Comparison of ENCODE assay signal across 1 cellular context in the genomic region with DNA sequence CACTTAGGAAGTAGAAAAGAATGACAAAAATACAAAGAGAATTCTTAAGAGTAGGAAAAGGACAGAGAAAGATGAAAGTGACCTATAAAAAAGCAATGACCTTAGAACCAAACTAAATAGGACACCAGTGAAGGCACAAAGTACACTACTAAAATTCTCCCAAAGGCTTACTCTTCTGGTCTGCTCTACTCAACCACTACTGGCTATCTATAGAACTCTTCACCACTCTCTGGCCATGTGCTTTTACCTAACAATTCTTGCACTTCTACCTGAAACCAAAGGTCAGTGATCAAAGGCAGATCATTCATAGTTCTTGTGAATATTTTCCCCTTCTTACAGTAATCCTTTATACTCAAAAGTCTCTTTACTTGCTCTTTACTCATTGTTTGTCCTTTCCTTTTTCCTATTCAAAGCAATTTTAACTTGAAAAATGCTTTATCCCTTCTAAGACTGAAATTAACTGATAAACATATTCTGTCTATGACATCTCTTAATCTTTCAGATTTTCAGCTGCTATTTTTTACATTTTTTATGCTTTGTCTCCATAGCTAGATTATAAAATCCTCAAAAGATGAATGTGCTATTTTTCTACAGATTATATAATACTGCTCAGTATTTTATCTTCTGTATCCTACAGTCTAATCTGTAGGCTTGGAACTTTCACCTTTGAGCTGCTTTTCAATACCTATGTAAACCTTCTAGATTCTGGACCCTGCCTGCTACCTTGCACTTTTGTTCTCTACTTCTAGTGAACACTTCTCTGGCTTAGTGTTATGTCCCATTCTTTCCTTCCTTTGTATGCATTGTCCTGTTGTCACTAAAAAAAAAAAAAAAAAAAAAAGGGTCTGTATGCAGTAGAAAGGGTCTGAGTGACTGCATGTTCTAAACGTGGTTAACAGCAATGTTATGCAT.
TF ChIP-seq lines count a peak whose summit lies in the region.

No MANE protein-coding gene starts in this region.

TF ChIP-seq in K562, 482 proteins besides CTCF, POLR2A, EP300 and RAD21 (continued from another document):
- TF ChIP-seq, protein P1, sequence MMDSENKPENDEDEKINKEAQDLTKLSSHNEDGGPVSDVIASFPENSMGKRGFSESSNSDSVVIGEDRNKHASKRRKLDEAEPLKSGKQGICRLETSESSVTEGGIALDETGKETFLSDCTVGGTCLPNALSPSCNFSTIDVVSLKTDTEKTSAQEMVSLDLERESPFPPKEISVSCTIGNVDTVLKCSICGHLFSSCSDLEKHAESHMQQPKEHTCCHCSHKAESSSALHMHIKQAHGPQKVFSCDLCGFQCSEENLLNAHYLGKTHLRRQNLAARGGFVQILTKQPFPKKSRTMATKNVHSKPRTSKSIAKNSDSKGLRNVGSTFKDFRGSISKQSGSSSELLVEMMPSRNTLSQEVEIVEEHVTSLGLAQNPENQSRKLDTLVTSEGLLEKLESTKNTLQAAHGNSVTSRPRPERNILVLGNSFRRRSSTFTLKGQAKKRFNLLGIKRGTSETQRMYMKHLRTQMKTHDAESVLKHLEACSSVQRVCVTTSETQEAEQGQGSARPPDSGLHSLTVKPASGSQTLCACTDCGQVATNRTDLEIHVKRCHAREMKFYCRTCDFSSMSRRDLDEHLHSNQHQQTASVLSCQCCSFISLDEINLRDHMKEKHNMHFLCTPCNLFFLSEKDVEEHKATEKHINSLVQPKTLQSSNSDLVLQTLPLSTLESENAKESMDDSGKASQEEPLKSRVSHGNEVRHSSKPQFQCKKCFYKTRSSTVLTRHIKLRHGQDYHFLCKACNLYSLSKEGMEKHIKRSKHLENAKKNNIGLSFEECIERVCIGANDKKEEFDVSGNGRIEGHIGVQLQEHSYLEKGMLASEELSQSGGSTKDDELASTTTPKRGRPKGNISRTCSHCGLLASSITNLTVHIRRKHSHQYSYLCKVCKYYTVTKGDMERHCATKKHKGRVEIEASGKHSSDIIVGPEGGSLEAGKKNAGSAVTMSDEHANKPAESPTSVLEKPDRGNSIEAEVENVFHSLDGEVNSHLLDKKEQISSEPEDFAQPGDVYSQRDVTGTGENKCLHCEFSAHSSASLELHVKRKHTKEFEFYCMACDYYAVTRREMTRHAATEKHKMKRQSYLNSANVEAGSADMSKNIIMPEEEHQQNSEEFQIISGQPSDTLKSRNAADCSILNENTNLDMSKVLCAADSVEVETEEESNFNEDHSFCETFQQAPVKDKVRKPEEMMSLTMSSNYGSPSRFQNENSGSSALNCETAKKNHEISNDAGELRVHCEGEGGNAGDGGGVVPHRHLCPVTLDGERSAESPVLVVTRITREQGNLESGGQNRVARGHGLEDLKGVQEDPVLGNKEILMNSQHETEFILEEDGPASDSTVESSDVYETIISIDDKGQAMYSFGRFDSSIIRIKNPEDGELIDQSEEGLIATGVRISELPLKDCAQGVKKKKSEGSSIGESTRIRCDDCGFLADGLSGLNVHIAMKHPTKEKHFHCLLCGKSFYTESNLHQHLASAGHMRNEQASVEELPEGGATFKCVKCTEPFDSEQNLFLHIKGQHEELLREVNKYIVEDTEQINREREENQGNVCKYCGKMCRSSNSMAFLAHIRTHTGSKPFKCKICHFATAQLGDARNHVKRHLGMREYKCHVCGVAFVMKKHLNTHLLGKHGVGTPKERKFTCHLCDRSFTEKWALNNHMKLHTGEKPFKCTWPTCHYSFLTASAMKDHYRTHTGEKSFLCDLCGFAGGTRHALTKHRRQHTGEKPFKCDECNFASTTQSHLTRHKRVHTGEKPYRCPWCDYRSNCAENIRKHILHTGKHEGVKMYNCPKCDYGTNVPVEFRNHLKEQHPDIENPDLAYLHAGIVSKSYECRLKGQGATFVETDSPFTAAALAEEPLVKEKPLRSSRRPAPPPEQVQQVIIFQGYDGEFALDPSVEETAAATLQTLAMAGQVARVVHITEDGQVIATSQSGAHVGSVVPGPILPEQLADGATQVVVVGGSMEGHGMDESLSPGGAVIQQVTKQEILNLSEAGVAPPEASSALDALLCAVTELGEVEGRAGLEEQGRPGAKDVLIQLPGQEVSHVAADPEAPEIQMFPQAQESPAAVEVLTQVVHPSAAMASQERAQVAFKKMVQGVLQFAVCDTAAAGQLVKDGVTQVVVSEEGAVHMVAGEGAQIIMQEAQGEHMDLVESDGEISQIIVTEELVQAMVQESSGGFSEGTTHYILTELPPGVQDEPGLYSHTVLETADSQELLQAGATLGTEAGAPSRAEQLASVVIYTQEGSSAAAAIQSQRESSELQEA (IDR thresholded peaks at IDR 0.05; ENCODE audit: low read depth) = no peak
- TF ChIP-seq HDAC2 (IDR thresholded peaks at IDR 0.05) = no peak
- no peak for TF ChIP-seq NBN (IDR thresholded peaks at IDR 0.05; ENCODE audit: low read depth)
- no peak for TF ChIP-seq GATA2 (CRISPR knock-in tag; IDR thresholded peaks at IDR 0.05)
- no peak for TF ChIP-seq CBX3 (IDR thresholded peaks at IDR 0.05; ENCODE audit: borderline replicate concordance in 1 of 2, low read length in 2 of 2)
- no peak for TF ChIP-seq ZNF165 (CRISPR knock-in tag; IDR thresholded peaks at IDR 0.05; ENCODE audit: borderline replicate concordance)
- no peak for TF ChIP-seq ZNF644 (tag; IDR thresholded peaks at IDR 0.05; ENCODE audit: low read depth)
TF ChIP-seq in K562: peak in this region for 0.
